17 cellular contexts compared by ENCODE assay signal in the genomic region with DNA sequence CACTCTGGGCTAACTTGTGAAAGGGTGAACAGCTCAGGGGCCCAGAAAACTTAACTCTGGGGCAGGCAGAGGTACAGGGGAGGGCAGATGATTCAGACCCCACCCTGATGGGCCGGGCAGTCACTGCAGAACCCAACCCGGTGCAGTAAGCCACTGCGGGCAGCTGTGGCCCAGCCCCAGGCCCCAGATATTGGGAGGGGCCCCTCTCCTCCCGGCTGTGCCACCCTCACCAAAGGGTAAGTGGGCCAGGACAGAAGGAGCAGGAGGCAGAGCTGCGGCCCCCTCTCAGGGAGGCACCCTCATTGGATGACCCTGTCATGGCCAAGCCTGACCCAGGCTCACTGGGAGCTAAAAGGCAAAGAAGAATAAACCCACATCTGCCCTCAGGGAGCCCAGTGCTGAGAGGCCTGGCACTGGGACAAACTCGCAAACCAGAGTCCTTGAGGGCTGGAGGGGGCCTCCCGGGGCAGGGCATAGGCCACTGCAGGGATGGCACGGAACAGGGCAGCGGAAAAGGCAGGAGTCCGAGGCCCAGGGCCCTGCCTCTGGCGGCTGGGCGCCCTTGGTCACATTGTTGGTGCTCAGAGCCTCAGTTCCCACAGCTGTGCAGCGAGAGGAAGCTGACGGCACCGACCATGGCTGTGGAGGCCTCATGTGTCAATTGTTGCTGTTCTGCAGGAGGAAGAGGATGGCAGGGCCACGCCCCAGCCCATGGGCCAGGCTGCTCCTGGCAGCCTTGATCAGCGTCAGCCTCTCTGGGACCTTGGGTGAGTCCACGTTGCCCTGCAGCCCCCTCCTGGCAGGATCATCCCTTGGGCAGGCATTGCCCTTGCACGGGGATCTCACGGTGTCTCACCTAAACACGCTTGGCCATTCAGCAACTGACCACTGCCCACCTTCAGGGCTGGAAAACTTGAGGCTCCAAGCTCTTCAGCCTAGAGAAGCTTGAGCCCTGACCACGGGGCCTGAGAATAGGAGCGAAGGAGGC. TPM values are rescaled to one million over a fixed set of nuclear protein-coding genes. Genes with fewer than 3 reads are reported as not detected.
DNase-seq lines count a peak whose midpoint lies in the region; ATAC-seq lines count a peak whose summit lies in the region.
"Had no signal": no experiment of that assay in that cellular context is flagged by ENCODE, and none has a peak within 500 bp of the region (broad histone marks: within the 10 kb centered on the region; RNA-seq: fewer than 3 reads in every experiment).

No MANE protein-coding gene starts in this region.

- H3K27me3 ChIP-seq in layer of hippocampus (ENCODE audit: control insufficient read depth, insufficient read depth, low read length): peaks cover 3% of the 10 kb centered on the region

- no peak for ATAC-seq in GM18519 (IDR thresholded peaks at IDR 0.05; ENCODE audit: low FRiP score, unreplicated experiment)
- no peak for ATAC-seq in HG02973 (IDR thresholded peaks at IDR 0.05; ENCODE audit: unreplicated experiment)
- ATAC-seq: activated T-cell treated with anti-CD3 and anti-CD28 coated beads, Interleukin-2, amount 50 U/mL, for 4 hours had no signal

- in situ Hi-C loops in KBM-7 (cut with MboI; ENCODE audit: low pct_unique_long_range_greater_than_20kb, low sequenced_read_pairs): no loop called here

- DNase-seq in MV-4-11 (lab: John Stamatoyannopoulos, UW) (peak; percentile 6), KBM-7 (no peak)
- DNase-seq: activated CD4-positive, alpha-beta T cell treated with anti-CD3 and anti-CD28 coated beads for 1 hour; activated CD8-positive, alpha-beta memory T cell treated with anti-CD3 and anti-CD28 coated beads for 24 hours; activated naive CD4-positive, alpha-beta T cell treated with anti-CD3 and anti-CD28 coated beads, Interleukin-2, amount 10 ng/mL, durations not matched to agents 7 days and 5 days; activated T-cell treated with anti-CD3 and anti-CD28 coated beads, Interleukin-2, amount 50 U/mL, for 4 hours; DMS79 treated with DMSO at 0.1 percent for 48 hours; effector memory CD4-positive, alpha-beta T cell; Kasumi-1; NCI-H510A treated with DMSO at 0.1 percent for 48 hours; NK-92 treated with Interleukin-12 subunit alpha and Interleukin-12 subunit beta, amount 100 ng/mL, for 24 hours had no signal

- H3K27ac ChIP-seq in cingulate gyrus (ENCODE audit: low read depth, low read length): peak overlapping the region; percentile 4
- peak overlapping the region; percentile 92 for H3K27ac ChIP-seq in layer of hippocampus (ENCODE audit: low read depth, low read length)
- peak overlapping the region; percentile 24 for H3K27ac ChIP-seq in temporal lobe (ENCODE audit: low read depth, low read length)
- H3K27ac ChIP-seq: ascending aorta had no signal

RNA-seq across cellular contexts. Expression of gene ITGB4, which starts 3.1 kb away (rescaled TPM):
- 3.7 TPM for total RNA-seq in temporal lobe

RNA-seq across cellular contexts. Expression of gene GALK1, which starts 40.7 kb away (rescaled TPM):
- total RNA-seq in temporal lobe: 6.4 TPM

RNA-seq across cellular contexts. Expression of gene SAP30BP, which starts 57.2 kb away (rescaled TPM):
- 36.1 TPM for total RNA-seq in temporal lobe

RNA-seq across cellular contexts. Expression of gene RECQL5, which starts 57.4 kb away (rescaled TPM):
- total RNA-seq in temporal lobe: 6.6 TPM

Comparison
In these comparisons a context has a peak if more than half of its experiments do, and no peak if none do; other contexts are left out.
1. H3K27ac ChIP-seq: peak in every context shown above with its lines; median percentile 92 in layer of hippocampus; 24 in temporal lobe; 4 in cingulate gyrus.